ENCODE assay signal across 9 cellular contexts in genomic region chr22:26592368-26593015, GRCh38. TPM values are rescaled to one million over a fixed set of nuclear protein-coding genes. Genes with fewer than 3 reads are reported as not detected.
A peak's percentile ranks its signal among the peaks of the same experiment; 100 is the strongest.
DNase-seq lines count a peak whose midpoint lies in the region; ATAC-seq lines count a peak whose summit lies in the region.
"Had no signal": no experiment of that assay in that cellular context is flagged by ENCODE, and none has a peak within 500 bp of the region (broad histone marks: within the 10 kb centered on the region; RNA-seq: fewer than 3 reads in every experiment).

No MANE protein-coding gene starts in this region.

- H3K27ac Mint-ChIP-seq in activated CD4-positive, alpha-beta memory T cell treated with anti-CD3 and anti-CD28 coated beads for 36 hours: peak overlapping the region; percentile 35

- no peaks in the 10 kb centered on the region for H3K27me3 Mint-ChIP-seq in activated CD4-positive, alpha-beta memory T cell treated with anti-CD3 and anti-CD28 coated beads for 36 hours

- CTCF ChIA-PET in activated CD4-positive, alpha-beta memory T cell treated with anti-CD3 and anti-CD28 coated beads for 36 hours (lab: Charles Lee): interaction anchor here (1.5 to 1.6 kb wide), 2 partner anchors 73 to 81 kb away, joined by 5 to 7 read pairs; no protein-coding TSS in a partner anchor

- no peak overlapping the region for H3K4me3 Mint-ChIP-seq in activated CD4-positive, alpha-beta memory T cell treated with anti-CD3 and anti-CD28 coated beads for 36 hours

- peak; percentile 11 to 21 for DNase-seq in NOMO-1 (lab: John Stamatoyannopoulos, UW; ENCODE audit: unreplicated experiment in 2 of 2)
- DNase-seq in NOMO-1 treated with dmso at 0.1 percent for 144 hours (lab: John Stamatoyannopoulos, UW; ENCODE audit: unreplicated experiment): no peak
- DNase-seq in activated CD4-positive, alpha-beta memory T cell treated with anti-CD3 and anti-CD28 coated beads for 36 hours: peak; percentile 73
- peak; percentile 25 for DNase-seq in stimulated activated CD4-positive, alpha-beta T cell treated with anti-CD3 and anti-CD28 coated beads, Interleukin-1b, Interleukin-23, amount 100 ng/mL, for 48 hours
- DNase-seq in NCI-H187 (lab: John Stamatoyannopoulos, UW): no peak
- no peak for DNase-seq in COLO829 (ENCODE audit: low spot score)

- peaks cover 41% of the 10 kb centered on the region for H3K4me1 Mint-ChIP-seq in activated CD4-positive, alpha-beta memory T cell treated with anti-CD3 and anti-CD28 coated beads for 36 hours (ENCODE audit: low read depth)

- H3K9me3 Mint-ChIP-seq in activated CD4-positive, alpha-beta memory T cell treated with anti-CD3 and anti-CD28 coated beads for 36 hours: no peaks in the 10 kb centered on the region

- POLR2A ChIA-PET in activated CD4-positive, alpha-beta memory T cell treated with anti-CD3 and anti-CD28 coated beads for 36 hours (lab: Charles Lee): interaction anchor here (0.8 kb wide), 1 partner anchor 81 kb away, joined by 3 read pairs; no protein-coding TSS in a partner anchor

- ATAC-seq in HG03442 (IDR thresholded peaks at IDR 0.05; ENCODE audit: unreplicated experiment) (peak; percentile 50), GM21717 (IDR thresholded peaks at IDR 0.05; ENCODE audit: unreplicated experiment) (no peak)

- no peaks in the 10 kb centered on the region for H3K36me3 Mint-ChIP-seq in activated CD4-positive, alpha-beta memory T cell treated with anti-CD3 and anti-CD28 coated beads for 36 hours

- intact Hi-C loops in activated CD4-positive, alpha-beta memory T cell treated with anti-CD3 and anti-CD28 coated beads for 36 hours (cut with micrococcal nuclease): loop anchor here (1.0 to 5.0 kb wide), 2 partner anchors 18 to 90 kb away; no protein-coding TSS in a partner anchor

RNA-seq across cellular contexts. Expression of gene TPST2, which starts 2.6 kb away (rescaled TPM):
- 10 to 100 TPM; 27.9 to 31.2 TPM for total RNA-seq in activated CD4-positive, alpha-beta memory T cell treated with anti-CD3 and anti-CD28 coated beads for 36 hours

RNA-seq across cellular contexts. Expression of gene CRYBB1, which starts 25.3 kb away (rescaled TPM):
- total RNA-seq in activated CD4-positive, alpha-beta memory T cell treated with anti-CD3 and anti-CD28 coated beads for 36 hours: under 1 TPM in 1 of 2 experiments, not detected in 1; 0.48 TPM
- total RNA-seq: T-helper 2 cell treated with Interferon-gamma antibody and Interleukin-4, amounts not matched to agents 100 ng/mL and 5 ng/mL, for 36 hours had no signal

RNA-seq across cellular contexts. Expression of gene CRYBA4, which starts 29.3 kb away (rescaled TPM):
- total RNA-seq in activated CD4-positive, alpha-beta memory T cell treated with anti-CD3 and anti-CD28 coated beads for 36 hours: under 1 TPM in 1 of 2 experiments, not detected in 1; 0.36 TPM
- total RNA-seq: T-helper 2 cell treated with Interferon-gamma antibody and Interleukin-4, amounts not matched to agents 100 ng/mL and 5 ng/mL, for 36 hours had no signal

Comparison
In these comparisons a context has a peak if more than half of its experiments do, and no peak if none do; other contexts are left out.
1. DNase-seq: peak in NOMO-1 (2 of 2), activated CD4-positive, alpha-beta memory T cell treated with anti-CD3 and anti-CD28 coated beads for 36 hours (single experiment) and stimulated activated CD4-positive, alpha-beta T cell treated with anti-CD3 and anti-CD28 coated beads, Interleukin-1b, Interleukin-23, amount 100 ng/mL, for 48 hours (single experiment); none in NOMO-1 treated with dmso at 0.1 percent for 144 hours (single experiment), NCI-H187 (0 of 2) and COLO829 (single experiment).